9 cellular contexts compared by ENCODE assay signal in genomic region chr9:134660407-134660806, GRCh38. TPM values are rescaled to one million over a fixed set of nuclear protein-coding genes. Genes with fewer than 3 reads are reported as not detected.
DNase-seq lines count a peak whose midpoint lies in the region; TF ChIP-seq lines count a peak whose summit lies in the region.
"Had no signal": no experiment of that assay in that cellular context is flagged by ENCODE, and none has a peak within 500 bp of the region (broad histone marks: within the 10 kb centered on the region; RNA-seq: fewer than 3 reads in every experiment).

No MANE protein-coding gene starts in this region.

- H3K4me3 ChIP-seq in AG04450 (ENCODE audit: low read depth, low read length), result no peak overlapping the region
- no peak overlapping the region for H3K4me3 ChIP-seq in WERI-Rb-1 (ENCODE audit: low read depth, low read length)
- no peak overlapping the region for H3K4me3 ChIP-seq in kidney epithelial cell (ENCODE audit: low read depth, low read length)
- H3K4me3 ChIP-seq: thyroid gland had no signal

- DNase-seq in AG04450 (ENCODE audit: low read depth, low spot score) (no peak), WERI-Rb-1 (peak; percentile 43), kidney epithelial cell (ENCODE audit: low read depth) (no peak), NCI-H2196 (lab: John Stamatoyannopoulos, UW; ENCODE audit: unreplicated experiment) (no peak), D341Med (ENCODE audit: low spot score) (no peak), immature natural killer cell (no peak), SIG-M5 (lab: John Stamatoyannopoulos, UW) (no peak)
- DNase-seq: thyroid gland had no signal

- H3K4me1 Mint-ChIP-seq in immature natural killer cell, result no peaks in the 10 kb centered on the region

- no peak overlapping the region for H3K4me3 Mint-ChIP-seq in immature natural killer cell

- H3K9me3 Mint-ChIP-seq in immature natural killer cell, result peaks cover 0 to 10% (median 5%) of the 10 kb centered on the region in 6 donors

- POLR2A ChIA-PET in AG04450 (lab: Yijun Ruan, JAX), result interaction anchor here (1.0 to 2.5 kb wide), 2 partner anchors 9 to 15 kb away, joined by 3 to 24 read pairs; no protein-coding TSS in a partner anchor

- H3K27ac ChIP-seq in AG04450 (ENCODE audit: low read depth, low read length), result no peak overlapping the region
- no peak overlapping the region for H3K27ac ChIP-seq in WERI-Rb-1
- H3K27ac ChIP-seq: thyroid gland had no signal

- CTCF ChIA-PET in AG04450 (lab: Charles Lee), result interaction anchor here (0.8 to 2.4 kb wide), 6 partner anchors 11 to 211 kb away, joined by 3 to 10 read pairs (median 5); no protein-coding TSS in a partner anchor

- H3K9me3 ChIP-seq in AG04450 (ENCODE audit: control insufficient read depth, insufficient read depth, low read length) (peaks cover 7% of the 10 kb centered on the region; the same call in 1 of the 2 replicates), WERI-Rb-1 (ENCODE audit: severe bottlenecking) (peaks cover 7% of the 10 kb centered on the region)
- H3K9me3 ChIP-seq: thyroid gland had no signal

- H3K27ac Mint-ChIP-seq in immature natural killer cell, result no peak overlapping the region

- H3K27me3 ChIP-seq in AG04450 (ENCODE audit: control insufficient read depth, insufficient read depth, low read length) (no peaks in the 10 kb centered on the region), WERI-Rb-1 (ENCODE audit: insufficient read depth, low read depth, severe bottlenecking) (no peaks in the 10 kb centered on the region), kidney epithelial cell (ENCODE audit: control insufficient read depth, insufficient read depth, low read length) (no peaks in the 10 kb centered on the region)
- H3K27me3 ChIP-seq: thyroid gland had no signal

- H3K36me3 Mint-ChIP-seq in immature natural killer cell, result no peaks in the 10 kb centered on the region

- peaks cover 3 to 7% (median 5%) of the 10 kb centered on the region in 3 donors for H3K27me3 Mint-ChIP-seq in immature natural killer cell (ENCODE audit: low read depth in 3 of 3)

- no peaks in the 10 kb centered on the region for H3K36me3 ChIP-seq in WERI-Rb-1
- no peaks in the 10 kb centered on the region for H3K36me3 ChIP-seq in kidney epithelial cell (ENCODE audit: control insufficient read depth, insufficient read depth, low read length)
- H3K36me3 ChIP-seq: thyroid gland had no signal

- TF ChIP-seq CTCF in AG04450 (IDR thresholded peaks at IDR 0.05; ENCODE audit: low read depth, low read length) (peak; percentile 79), GM12872 (IDR thresholded peaks at IDR 0.05; ENCODE audit: insufficient read depth, low read depth, low read length) (peak; percentile 73), WERI-Rb-1 (IDR thresholded peaks at IDR 0.05; ENCODE audit: low read depth, low read length) (peak; percentile 83), kidney epithelial cell (IDR thresholded peaks at IDR 0.05; ENCODE audit: insufficient read depth, low read length, poor library complexity, severe bottlenecking) (peak; percentile 54)

RNA-seq across cellular contexts. Expression of gene COL5A1, which starts 18.8 kb away (rescaled TPM):
- 73.3 and 91.7 TPM in 2 replicates for polyA plus RNA-seq in AG04450 (2011; rRNA removed)
- 87.1 and 99.8 TPM in 2 replicates for polyA minus RNA-seq in AG04450 (2011; rRNA and poly(A)+ RNA removed)
- total RNA-seq in kidney epithelial cell, result 87.7 and 92.6 TPM in 2 replicates
- polyA plus RNA-seq in immature natural killer cell, result not detected

Comparison
In these comparisons a context has a peak if more than half of its experiments do, and no peak if none do; other contexts are left out.
1. RNA of gene COL5A1, which starts 18.8 kb away (polyA plus RNA-seq): 73.3 to 91.7 TPM in AG04450; not detected in immature natural killer cell; every median in the first group is over 10 times any median in the second.
2. Peak in every context shown above with its lines, with median percentiles within 50 percentile points of each other: CTCF ChIP-seq.